ENCODE assay signal across 1 cellular context in the genomic region with DNA sequence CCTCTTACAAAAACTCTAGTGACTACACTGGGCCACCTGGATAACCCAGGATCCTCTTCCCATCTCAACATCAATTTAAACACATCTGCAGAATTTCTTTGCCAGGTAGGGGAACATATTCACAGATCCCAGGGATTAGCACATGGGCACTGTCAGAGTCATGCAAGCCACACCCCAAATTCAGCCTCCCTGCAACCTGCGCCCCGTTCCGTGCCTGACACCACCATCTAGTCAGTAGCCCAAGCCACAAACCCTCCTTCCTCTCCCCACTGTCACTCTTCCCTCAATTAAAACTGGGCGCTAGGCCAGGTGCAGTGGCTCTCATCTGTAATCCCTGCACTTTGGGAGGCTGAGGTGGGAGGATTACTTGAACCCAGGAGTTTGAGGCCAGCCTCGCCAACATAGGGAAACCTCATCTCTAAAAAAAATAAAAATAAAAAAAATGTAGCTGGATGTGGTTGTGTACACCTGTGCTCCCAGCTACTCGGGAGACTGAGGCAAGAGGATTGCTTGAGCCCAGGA.
TF ChIP-seq lines count a peak whose summit lies in the region.

No MANE protein-coding gene starts in this region.

TF ChIP-seq in HepG2, 621 proteins besides CTCF, POLR2A, EP300 and RAD21:
- TF ChIP-seq, protein P1, sequence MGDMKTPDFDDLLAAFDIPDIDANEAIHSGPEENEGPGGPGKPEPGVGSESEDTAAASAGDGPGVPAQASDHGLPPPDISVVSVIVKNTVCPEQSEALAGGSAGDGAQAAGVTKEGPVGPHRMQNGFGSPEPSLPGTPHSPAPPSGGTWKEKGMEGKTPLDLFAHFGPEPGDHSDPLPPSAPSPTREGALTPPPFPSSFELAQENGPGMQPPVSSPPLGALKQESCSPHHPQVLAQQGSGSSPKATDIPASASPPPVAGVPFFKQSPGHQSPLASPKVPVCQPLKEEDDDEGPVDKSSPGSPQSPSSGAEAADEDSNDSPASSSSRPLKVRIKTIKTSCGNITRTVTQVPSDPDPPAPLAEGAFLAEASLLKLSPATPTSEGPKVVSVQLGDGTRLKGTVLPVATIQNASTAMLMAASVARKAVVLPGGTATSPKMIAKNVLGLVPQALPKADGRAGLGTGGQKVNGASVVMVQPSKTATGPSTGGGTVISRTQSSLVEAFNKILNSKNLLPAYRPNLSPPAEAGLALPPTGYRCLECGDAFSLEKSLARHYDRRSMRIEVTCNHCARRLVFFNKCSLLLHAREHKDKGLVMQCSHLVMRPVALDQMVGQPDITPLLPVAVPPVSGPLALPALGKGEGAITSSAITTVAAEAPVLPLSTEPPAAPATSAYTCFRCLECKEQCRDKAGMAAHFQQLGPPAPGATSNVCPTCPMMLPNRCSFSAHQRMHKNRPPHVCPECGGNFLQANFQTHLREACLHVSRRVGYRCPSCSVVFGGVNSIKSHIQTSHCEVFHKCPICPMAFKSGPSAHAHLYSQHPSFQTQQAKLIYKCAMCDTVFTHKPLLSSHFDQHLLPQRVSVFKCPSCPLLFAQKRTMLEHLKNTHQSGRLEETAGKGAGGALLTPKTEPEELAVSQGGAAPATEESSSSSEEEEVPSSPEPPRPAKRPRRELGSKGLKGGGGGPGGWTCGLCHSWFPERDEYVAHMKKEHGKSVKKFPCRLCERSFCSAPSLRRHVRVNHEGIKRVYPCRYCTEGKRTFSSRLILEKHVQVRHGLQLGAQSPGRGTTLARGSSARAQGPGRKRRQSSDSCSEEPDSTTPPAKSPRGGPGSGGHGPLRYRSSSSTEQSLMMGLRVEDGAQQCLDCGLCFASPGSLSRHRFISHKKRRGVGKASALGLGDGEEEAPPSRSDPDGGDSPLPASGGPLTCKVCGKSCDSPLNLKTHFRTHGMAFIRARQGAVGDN (CRISPR knock-in tag; IDR thresholded peaks at IDR 0.05): no peak
- TF ChIP-seq, protein P2, sequence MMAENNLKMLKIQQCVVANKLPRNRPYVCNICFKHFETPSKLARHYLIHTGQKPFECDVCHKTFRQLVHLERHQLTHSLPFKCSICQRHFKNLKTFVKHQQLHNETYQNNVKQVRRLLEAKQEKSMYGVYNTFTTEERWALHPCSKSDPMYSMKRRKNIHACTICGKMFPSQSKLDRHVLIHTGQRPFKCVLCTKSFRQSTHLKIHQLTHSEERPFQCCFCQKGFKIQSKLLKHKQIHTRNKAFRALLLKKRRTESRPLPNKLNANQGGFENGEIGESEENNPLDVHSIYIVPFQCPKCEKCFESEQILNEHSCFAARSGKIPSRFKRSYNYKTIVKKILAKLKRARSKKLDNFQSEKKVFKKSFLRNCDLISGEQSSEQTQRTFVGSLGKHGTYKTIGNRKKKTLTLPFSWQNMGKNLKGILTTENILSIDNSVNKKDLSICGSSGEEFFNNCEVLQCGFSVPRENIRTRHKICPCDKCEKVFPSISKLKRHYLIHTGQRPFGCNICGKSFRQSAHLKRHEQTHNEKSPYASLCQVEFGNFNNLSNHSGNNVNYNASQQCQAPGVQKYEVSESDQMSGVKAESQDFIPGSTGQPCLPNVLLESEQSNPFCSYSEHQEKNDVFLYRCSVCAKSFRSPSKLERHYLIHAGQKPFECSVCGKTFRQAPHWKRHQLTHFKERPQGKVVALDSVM (CRISPR knock-in tag; IDR thresholded peaks at IDR 0.05): peak; percentile 51; the same call in 1 of the 2 replicates
- no peak for TF ChIP-seq SAP130 (CRISPR knock-in tag; IDR thresholded peaks at IDR 0.05; ENCODE audit: low read depth)
